Comparison of ENCODE assay signal across 8 cellular contexts in the genomic region with DNA sequence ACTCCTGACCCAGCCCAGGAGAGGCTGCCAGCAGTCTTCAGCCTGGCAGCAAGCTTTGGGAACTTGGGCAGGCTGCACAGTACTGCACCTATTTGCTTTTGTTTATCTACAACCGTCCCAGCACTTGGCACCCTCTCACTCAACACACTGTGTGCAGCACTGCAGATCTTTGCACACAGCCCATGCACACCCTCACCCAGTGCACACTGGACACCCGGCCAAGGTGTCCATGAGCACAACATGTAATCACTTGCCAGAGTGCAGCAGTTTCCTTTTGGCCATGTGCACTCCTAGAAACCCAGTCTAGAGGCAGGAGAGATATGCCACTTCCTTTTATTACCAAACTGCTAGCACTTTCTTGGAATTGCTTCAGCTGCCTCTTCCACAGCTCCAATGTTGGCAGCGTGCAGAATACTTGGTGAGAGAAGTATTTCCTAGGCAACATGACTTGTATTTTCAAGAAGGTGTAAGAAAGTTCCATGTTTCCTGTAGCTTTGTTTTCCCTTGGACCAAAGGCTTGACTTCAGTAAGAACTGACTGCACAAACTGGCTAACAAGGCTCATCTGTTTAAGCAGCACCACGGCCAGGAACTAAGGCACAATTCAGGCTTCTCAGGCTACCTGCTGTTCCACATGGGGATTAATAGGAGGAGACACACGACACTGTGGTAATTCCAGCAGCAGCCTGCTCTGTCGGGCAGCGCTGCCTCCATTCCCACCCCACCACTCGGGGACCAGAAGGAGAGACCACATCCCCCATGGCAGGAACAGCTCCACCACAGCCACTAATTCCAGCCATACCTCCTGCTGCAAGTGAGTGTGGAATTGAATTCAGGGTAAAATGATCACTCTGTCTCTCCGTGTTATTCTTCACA.
DNase-seq lines count a peak whose midpoint lies in the region; ATAC-seq and TF ChIP-seq lines count a peak whose summit lies in the region.

No MANE protein-coding gene starts in this region.

- no peaks in the 10 kb centered on the region for H3K9me3 ChIP-seq in muscle layer of duodenum (ENCODE audit: control insufficient read depth in 1 of 2, low read length in 2 of 2)

- no peaks in the 10 kb centered on the region for H3K27me3 ChIP-seq in muscle layer of duodenum (ENCODE audit: low read depth, low read length)

- no peaks in the 10 kb centered on the region for H3K36me3 ChIP-seq in muscle layer of duodenum (ENCODE audit: control insufficient read depth in 1 of 2, insufficient read depth in 2 of 2, low read length in 2 of 2)

- H3K4me1 ChIP-seq in muscle layer of duodenum (ENCODE audit: control insufficient read depth in 1 of 2, insufficient read depth in 2 of 2, low read length in 2 of 2): peaks cover 15 to 26% of the 10 kb centered on the region in 2 donors

- no peak for ATAC-seq in GM19023 (IDR thresholded peaks at IDR 0.05; ENCODE audit: unreplicated experiment)

- peak; percentile 39 for TF ChIP-seq CTCF in C4-2B (conservative IDR thresholded peaks at IDR 0.05)
- peak; percentile 21 for TF ChIP-seq CTCF in epithelial cell of esophagus (IDR thresholded peaks at IDR 0.05; ENCODE audit: insufficient read depth, low read depth, low read length, missing control alignments)
- TF ChIP-seq CTCF in GM10266 (IDR thresholded peaks at IDR 0.05; ENCODE audit: control insufficient read depth, insufficient read depth, low read depth, missing control alignments): no peak

- peak overlapping the region; percentile 89 for H3K27ac ChIP-seq in C4-2B
- H3K27ac ChIP-seq in muscle layer of duodenum (ENCODE audit: low read length): no peak overlapping the region

- H3K4me3 ChIP-seq in epithelial cell of esophagus (ENCODE audit: low read length) (no peak overlapping the region), muscle layer of duodenum (ENCODE audit: low read depth in 1 of 2, low read length in 2 of 2) (peak overlapping the region; percentile 8 to 41)

- DNase-seq in NCI-H69 (lab: John Stamatoyannopoulos, UW): peak; percentile 50
- DNase-seq in epithelial cell of esophagus (ENCODE audit: low read depth): peak; percentile 25
- no peak for DNase-seq in NCI-H1105 (lab: John Stamatoyannopoulos, UW)
- DNase-seq in NCI-H2029 treated with DMSO at 0.1 percent for 48 hours (lab: John Stamatoyannopoulos, UW): no peak
- DNase-seq in GM10266 (ENCODE audit: extremely low spot score): no peak

Comparison
In these comparisons a context has a peak if more than half of its experiments do, and no peak if none do; other contexts are left out.
1. DNase-seq: peak in NCI-H69 (single experiment) and epithelial cell of esophagus (single experiment); none in NCI-H1105 (single experiment), NCI-H2029 treated with DMSO at 0.1 percent for 48 hours (single experiment) and GM10266 (single experiment).